36 cellular contexts compared by ENCODE assay signal in the genomic region with DNA sequence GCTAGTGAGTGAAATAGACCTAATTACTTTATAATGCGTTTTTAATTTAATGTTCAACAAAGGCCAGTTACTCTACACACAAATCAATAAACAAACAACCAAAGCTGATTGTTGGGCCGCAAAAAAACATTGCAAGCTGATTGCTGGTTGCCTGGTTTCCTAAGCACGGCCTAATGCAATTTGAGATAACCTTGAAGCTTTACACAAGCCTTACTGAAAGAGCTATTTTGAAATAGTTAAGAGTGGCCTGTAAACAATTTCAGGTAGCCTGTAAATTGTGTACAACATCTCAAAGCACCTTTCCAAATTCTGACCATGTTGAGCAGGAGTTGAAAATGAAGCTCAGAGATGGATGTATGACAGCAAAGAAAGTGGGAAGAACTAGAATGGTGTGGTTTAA. TPM values are rescaled to one million over a fixed set of nuclear protein-coding genes. Genes with fewer than 3 reads are reported as not detected.
"Had no signal": no experiment of that assay in that cellular context is flagged by ENCODE, and none has a peak within 500 bp of the region (broad histone marks: within the 10 kb centered on the region; RNA-seq: fewer than 3 reads in every experiment).

No MANE protein-coding gene starts in this region.

- H3K4me1 ChIP-seq: pancreas, psoas muscle, spleen, suprapubic skin, testis, tibial artery, transverse colon, upper lobe of right lung, uterus had no signal

- H3K4me2 ChIP-seq: smooth muscle cell had no signal

- FAIRE-seq: pancreas had no signal

- H3K27ac Mint-ChIP-seq: naive B cell; naive thymus-derived CD8-positive, alpha-beta T cell; nephron; stimulated activated memory B cell treated with anti-CD40 and anti-IgM and Interleukin-4, amounts not matched to agents 10 μg/mL and 1 μg/mL and 100 μg/mL, for 72 hours; stimulated activated naive CD8-positive, alpha-beta T cell treated with anti-CD3 and anti-CD28 coated beads, Interleukin-15, amount 100 ng/mL, for 72 hours; type B pancreatic cell had no signal

- DNase-seq: naive B cell; naive thymus-derived CD8-positive, alpha-beta T cell; nucleus accumbens; pancreas; psoas muscle; right cardiac atrium; spleen; stimulated activated CD4-positive, alpha-beta T cell treated with anti-CD3 and anti-CD28 coated beads, Interleukin-12 subunit alpha, Interleukin-12 subunit beta, amount 100 ng/mL, for 4 hours; stimulated activated CD4-positive, alpha-beta T cell treated with anti-CD3 and anti-CD28 coated beads, Interleukin-1b, Interleukin-23, amount 100 ng/mL, for 48 hours; stimulated activated CD4-positive, alpha-beta T cell treated with anti-CD3 and anti-CD28 coated beads, Interleukin-4, amount 100 ng/mL, for 1 hour; stimulated activated CD4-positive, alpha-beta T cell treated with anti-CD3 and anti-CD28 coated beads, Interleukin-4, amount 100 ng/mL, for 4 hours; stimulated activated CD8-positive, alpha-beta memory T cell treated with anti-CD3 and anti-CD28 coated beads, Interleukin-4, amount 100 ng/mL, for 48 hours; stimulated activated naive CD4-positive, alpha-beta T cell; stimulated activated naive CD8-positive, alpha-beta T cell treated with anti-CD3 and anti-CD28 coated beads, Interleukin-15, amount 100 ng/mL, for 72 hours; stimulated activated naive CD8-positive, alpha-beta T cell treated with anti-CD3 and anti-CD28 coated beads, Interleukin-15, Interleukin-2, amounts not matched to agents 100 U/mL and 50 U/mL, for 24 hours; substantia nigra; testis; tibial artery; transverse colon; upper lobe of right lung; uterus had no signal

- H3K36me3 Mint-ChIP-seq: naive B cell; naive thymus-derived CD8-positive, alpha-beta T cell; stimulated activated memory B cell treated with anti-CD40 and anti-IgM and Interleukin-4, amounts not matched to agents 10 μg/mL and 1 μg/mL and 100 μg/mL, for 72 hours; type B pancreatic cell had no signal

- ATAC-seq: naive thymus-derived CD8-positive, alpha-beta T cell; pancreas; psoas muscle; right cardiac atrium; sciatic nerve; stimulated activated memory B cell treated with anti-CD40 and anti-IgM and Interleukin-4, amounts not matched to agents 10 μg/mL and 1 μg/mL and 100 μg/mL, for 72 hours; stimulated activated naive CD8-positive, alpha-beta T cell treated with anti-CD3 and anti-CD28 coated beads, Interleukin-15, amount 100 ng/mL, for 72 hours; stimulated activated naive CD8-positive, alpha-beta T cell treated with anti-CD3 and anti-CD28 coated beads, Interleukin-15, Interleukin-2, amounts not matched to agents 100 U/mL and 50 U/mL, for 24 hours; upper lobe of right lung had no signal

- H3K27ac ChIP-seq: neutrophil, pancreas, psoas muscle, skin epidermis, spleen, suprapubic skin, testis, tibial artery, transverse colon, upper lobe of right lung, uterus had no signal

- H3K4me3 ChIP-seq: pancreas, psoas muscle, skin epidermis, smooth muscle cell, spleen, suprapubic skin, testis, tibial artery, transverse colon, upper lobe of right lung, uterus had no signal

- H3K36me3 ChIP-seq: neutrophil, pancreas, spleen, suprapubic skin, tibial artery, transverse colon, upper lobe of right lung, uterus had no signal

- H3K27me3 Mint-ChIP-seq: naive B cell; naive thymus-derived CD8-positive, alpha-beta T cell; stimulated activated memory B cell treated with anti-CD40 and anti-IgM and Interleukin-4, amounts not matched to agents 10 μg/mL and 1 μg/mL and 100 μg/mL, for 72 hours; stimulated activated naive CD8-positive, alpha-beta T cell treated with anti-CD3 and anti-CD28 coated beads, Interleukin-15, amount 100 ng/mL, for 72 hours; type B pancreatic cell had no signal

- H3K9me3 ChIP-seq: neutrophil, pancreas, psoas muscle, spleen, suprapubic skin, testis, tibial artery, transverse colon, upper lobe of right lung, uterus had no signal

- H3K4me1 Mint-ChIP-seq: naive B cell; naive thymus-derived CD8-positive, alpha-beta T cell; nephron; neural crest cell; stimulated activated memory B cell treated with anti-CD40 and anti-IgM and Interleukin-4, amounts not matched to agents 10 μg/mL and 1 μg/mL and 100 μg/mL, for 72 hours; stimulated activated naive CD8-positive, alpha-beta T cell treated with anti-CD3 and anti-CD28 coated beads, Interleukin-15, amount 100 ng/mL, for 72 hours had no signal

- H3K4me3 Mint-ChIP-seq: naive B cell; naive thymus-derived CD8-positive, alpha-beta T cell; nephron; neural crest cell; stimulated activated memory B cell treated with anti-CD40 and anti-IgM and Interleukin-4, amounts not matched to agents 10 μg/mL and 1 μg/mL and 100 μg/mL, for 72 hours; stimulated activated naive CD8-positive, alpha-beta T cell treated with anti-CD3 and anti-CD28 coated beads, Interleukin-15, amount 100 ng/mL, for 72 hours; type B pancreatic cell had no signal

- H3K9me3 Mint-ChIP-seq: naive thymus-derived CD8-positive, alpha-beta T cell; neural crest cell; stimulated activated memory B cell treated with anti-CD40 and anti-IgM and Interleukin-4, amounts not matched to agents 10 μg/mL and 1 μg/mL and 100 μg/mL, for 72 hours; stimulated activated naive CD8-positive, alpha-beta T cell treated with anti-CD3 and anti-CD28 coated beads, Interleukin-15, amount 100 ng/mL, for 72 hours; type B pancreatic cell had no signal

- H3K27me3 ChIP-seq: neutrophil, pancreas, spleen, suprapubic skin, testis, tibial artery, transverse colon, upper lobe of right lung, uterus had no signal

RNA-seq across cellular contexts. Expression of a gene that starts 17.5 kb away (rescaled TPM):
- total RNA-seq: naive thymus-derived CD8-positive, alpha-beta T cell; neural crest cell; omental fat pad; osteocyte; pancreas; posterior vena cava; psoas muscle; renal cortical epithelial cell; right cardiac atrium; sciatic nerve; smooth muscle cell; spleen; suprapubic skin; transverse colon; upper lobe of right lung; urinary bladder; uterus had no signal
- polyA plus RNA-seq: naive thymus-derived CD8-positive, alpha-beta T cell; pancreas; psoas muscle; right cardiac atrium; smooth muscle cell; spleen; thymus; urinary bladder had no signal
